ENCODE assay signal across 18 cellular contexts in genomic region chr10:106815427-106816043, GRCh38.
DNase-seq lines count a peak whose midpoint lies in the region; ATAC-seq and TF ChIP-seq lines count a peak whose summit lies in the region.
"Had no signal": no experiment of that assay in that cellular context is flagged by ENCODE, and none has a peak within 500 bp of the region (broad histone marks: within the 10 kb centered on the region; RNA-seq: fewer than 3 reads in every experiment).

No MANE protein-coding gene starts in this region.

- peaks cover 55 to 67% of the 10 kb centered on the region in 2 donors for H3K4me1 Mint-ChIP-seq in natural killer cell
- H3K4me1 Mint-ChIP-seq in activated CD4-positive, alpha-beta memory T cell treated with anti-CD3 and anti-CD28 coated beads for 36 hours (ENCODE audit: low read depth), result no peaks in the 10 kb centered on the region

- H3K27ac Mint-ChIP-seq in natural killer cell, result peak overlapping the region; percentile 70 to 84
- no peak overlapping the region for H3K27ac Mint-ChIP-seq in activated CD4-positive, alpha-beta memory T cell treated with anti-CD3 and anti-CD28 coated beads for 36 hours

- CTCF ChIA-PET in activated CD4-positive, alpha-beta memory T cell treated with anti-CD3 and anti-CD28 coated beads for 36 hours (lab: Charles Lee), result no interaction called here

- peak overlapping the region; percentile 82 for H3K4me3 Mint-ChIP-seq in natural killer cell
- H3K4me3 Mint-ChIP-seq in activated CD4-positive, alpha-beta memory T cell treated with anti-CD3 and anti-CD28 coated beads for 36 hours, result no peak overlapping the region

- DNase-seq in Kasumi-1 (lab: John Stamatoyannopoulos, UW) (peak; percentile 63 to 67), natural killer cell (no peak), NCI-H748 treated with DMSO at 0.1 percent for 48 hours (lab: John Stamatoyannopoulos, UW) (no peak), coronary artery (ENCODE audit: low spot score) (no peak)
- DNase-seq in activated CD4-positive, alpha-beta memory T cell treated with anti-CD3 and anti-CD28 coated beads for 36 hours, result no peak
- DNase-seq: activated naive CD4-positive, alpha-beta T cell; Karpas-422; NCI-H1694; NCI-H446; occipital lobe; stimulated activated CD4-positive, alpha-beta T cell treated with anti-CD3 and anti-CD28 coated beads, Interleukin-2, amount 100 ng/mL, for 48 hours; substantia nigra had no signal

- TF ChIP-seq CTCF in natural killer cell (IDR thresholded peaks at IDR 0.05) (no peak), coronary artery (IDR thresholded peaks at IDR 0.05) (no peak)

- no peak overlapping the region for H3K27ac ChIP-seq in coronary artery
- H3K27ac ChIP-seq: ascending aorta had no signal

- ATAC-seq in GM18511 (IDR thresholded peaks at IDR 0.05; ENCODE audit: unreplicated experiment) (peak; percentile 76), GM21390 (IDR thresholded peaks at IDR 0.05; ENCODE audit: unreplicated experiment) (peak; percentile 47), natural killer cell (peak; percentile 58 to 81 (median 59)), HG02885 (IDR thresholded peaks at IDR 0.05; ENCODE audit: poor library complexity, unreplicated experiment) (no peak)
- ATAC-seq: HCT116, sciatic nerve had no signal

- H3K36me3 Mint-ChIP-seq in natural killer cell, result no peaks in the 10 kb centered on the region
- H3K36me3 Mint-ChIP-seq in activated CD4-positive, alpha-beta memory T cell treated with anti-CD3 and anti-CD28 coated beads for 36 hours, result no peaks in the 10 kb centered on the region

- H3K27me3 Mint-ChIP-seq in natural killer cell (ENCODE audit: low read depth in 2 of 2), result no peaks in the 10 kb centered on the region
- no peaks in the 10 kb centered on the region for H3K27me3 Mint-ChIP-seq in activated CD4-positive, alpha-beta memory T cell treated with anti-CD3 and anti-CD28 coated beads for 36 hours

- POLR2A ChIA-PET in activated CD4-positive, alpha-beta memory T cell treated with anti-CD3 and anti-CD28 coated beads for 36 hours (lab: Charles Lee), result no interaction called here

- no peaks in the 10 kb centered on the region for H3K9me3 Mint-ChIP-seq in natural killer cell
- H3K9me3 Mint-ChIP-seq in activated CD4-positive, alpha-beta memory T cell treated with anti-CD3 and anti-CD28 coated beads for 36 hours, result no peaks in the 10 kb centered on the region

- intact Hi-C loops in natural killer cell (cut with micrococcal nuclease), result loop anchor here (10.0 kb wide), 1 partner anchor 49 kb away; no protein-coding TSS in a partner anchor
- intact Hi-C loops in activated CD4-positive, alpha-beta memory T cell treated with anti-CD3 and anti-CD28 coated beads for 36 hours (cut with micrococcal nuclease), result no loop called here

- H3K4me3 ChIP-seq in coronary artery, result no peak overlapping the region
- H3K4me3 ChIP-seq: ascending aorta had no signal

Comparison
In these comparisons a context has a peak if more than half of its experiments do, and no peak if none do; other contexts are left out.
1. DNase-seq: peak in Kasumi-1 (2 of 2); none in natural killer cell (single experiment), NCI-H748 treated with DMSO at 0.1 percent for 48 hours (single experiment), activated CD4-positive, alpha-beta memory T cell treated with anti-CD3 and anti-CD28 coated beads for 36 hours (single experiment) and coronary artery (single experiment).